Comparison of ENCODE assay signal across 23 cellular contexts in genomic region chr7:74059037-74059436, GRCh38. TPM values are rescaled to one million over a fixed set of nuclear protein-coding genes. Genes with fewer than 3 reads are reported as not detected.
A peak's percentile ranks its signal among the peaks of the same experiment; 100 is the strongest.
DNase-seq lines count a peak whose midpoint lies in the region; ATAC-seq, FAIRE-seq and TF ChIP-seq lines count a peak whose summit lies in the region.
"Had no signal": no experiment of that assay in that cellular context is flagged by ENCODE, and none has a peak within 500 bp of the region (broad histone marks: within the 10 kb centered on the region; RNA-seq: fewer than 3 reads in every experiment).

No MANE protein-coding gene starts in this region.

- TF ChIP-seq EP300 in K562 (IDR thresholded peaks at IDR 0.05; ENCODE audit: low read length), result no peak

- WGBS in K562 (ENCODE audit: insufficient coverage, low coverage, missing lambda C conversion rate), result 0% methylated on average over 2 of the region's 2 CpGs

- ATAC-seq in K562 (no peak), thoracic aorta (ENCODE audit: insufficient number of reproducible peaks, low FRiP score, low read depth) (no peak), omental fat pad (ENCODE audit: low FRiP score) (no peak)
- ATAC-seq in activated T-cell treated with anti-CD3 and anti-CD28 coated beads, Interleukin-2, amount 50 U/mL, for 72 hours (replicated peaks in 1 of 2), result no peak
- ATAC-seq: Panc1 had no signal

- H3K4me1 ChIP-seq in K562 (replicated peaks in 1 of 2; ENCODE audit: control insufficient read depth in 2 of 2, insufficient read depth in 2 of 2, low read length in 2 of 2) (peaks cover 0 to 23% of the 10 kb centered on the region in 2 experiments; a peak in 2 of 5 replicates), thoracic aorta (ENCODE audit: control insufficient read depth in 1 of 2, low read depth in 2 of 2) (peaks cover 14 to 77% of the 10 kb centered on the region in 2 donors)

- DNase-seq in K562 (ENCODE audit: extremely low read depth in 1 of 4, low spot score in 3 of 4) (no peak), immature natural killer cell (no peak), thoracic aorta (ENCODE audit: low spot score) (no peak), middle frontal gyrus (ENCODE audit: extremely low spot score, low spot score) (no peak), omental fat pad (ENCODE audit: low spot score) (no peak), CD1c-positive myeloid dendritic cell (ENCODE audit: extremely low spot score) (no peak)
- no peak for DNase-seq in activated T-cell treated with anti-CD3 and anti-CD28 coated beads, Interleukin-2, amount 50 U/mL, for 72 hours
- DNase-seq: CD4-positive, alpha-beta memory T cell; COR-L47; NCI-H1048; NCI-H1417; NCI-H1694; NCI-H2227 treated with DMSO at 0.1 percent for 48 hours; NCI-H69; SHP77 treated with DMSO at 0.1 percent for 48 hours had no signal

- H3K79me2 ChIP-seq in K562 (ENCODE audit: control insufficient read depth, insufficient read depth, low read length), result no peaks in the 10 kb centered on the region

- H4K20me1 ChIP-seq in K562 (replicated peaks; ENCODE audit: control insufficient read depth, insufficient read depth, low read length), result peaks cover 13% of the 10 kb centered on the region; the same call in 1 of the 2 replicates
- H4K20me1 ChIP-seq: BLaER1 had no signal

- H3K27ac Mint-ChIP-seq in immature natural killer cell, result peak overlapping the region in 4 of 6 donors; percentile 1 to 86 (median 76)
- H3K27ac Mint-ChIP-seq in activated T-cell treated with anti-CD3 and anti-CD28 coated beads, Interleukin-2, amount 50 U/mL, for 72 hours, result no peak overlapping the region

- peaks cover 7 to 10% (median 10%) of the 10 kb centered on the region in 3 donors for H3K27me3 Mint-ChIP-seq in immature natural killer cell (ENCODE audit: low read depth in 3 of 3)
- peaks cover 10% of the 10 kb centered on the region for H3K27me3 Mint-ChIP-seq in activated T-cell treated with anti-CD3 and anti-CD28 coated beads, Interleukin-2, amount 50 U/mL, for 72 hours (ENCODE audit: low read depth)

- no peak for TF ChIP-seq POLR2A in K562 (conservative IDR thresholded peaks at IDR 0.05)

- peak overlapping the region; percentile 54 for H3K27ac ChIP-seq in C4-2B
- no peak overlapping the region for H3K27ac ChIP-seq in K562 (ENCODE audit: extremely low read depth, low read depth, low read length)
- H3K27ac ChIP-seq in thoracic aorta, result peak overlapping the region; percentile 66 to 82
- H3K27ac ChIP-seq: BLaER1 had no signal

- no peaks in the 10 kb centered on the region for H3K9me1 ChIP-seq in K562 (ENCODE audit: control insufficient read depth, insufficient read depth, low read length)

- no peak overlapping the region for H3K4me3 Mint-ChIP-seq in immature natural killer cell
- H3K4me3 Mint-ChIP-seq in activated T-cell treated with anti-CD3 and anti-CD28 coated beads, Interleukin-2, amount 50 U/mL, for 72 hours, result no peak overlapping the region
- H3K4me3 Mint-ChIP-seq: CD4-positive, alpha-beta memory T cell; IgD-negative memory B cell had no signal

- H3K27me3 ChIP-seq in K562 (ENCODE audit: control insufficient read depth in 2 of 2, insufficient read depth in 2 of 2, low read length in 2 of 2), result peaks cover 33 to 66% of the 10 kb centered on the region in 2 experiments
- H3K27me3 ChIP-seq in thoracic aorta (replicated peaks; ENCODE audit: insufficient read depth), result no peaks in the 10 kb centered on the region
- H3K27me3 ChIP-seq: BLaER1 had no signal

- H3K4me2 ChIP-seq in K562 (ENCODE audit: insufficient read depth, low read length), result no peak overlapping the region
- H3K4me2 ChIP-seq: BLaER1 had no signal

- in situ Hi-C loops in K562 (cut with MboI), result no loop called here

- no peak for TF ChIP-seq CTCF in C4-2B (conservative IDR thresholded peaks at IDR 0.05)
- TF ChIP-seq CTCF in K562 (IDR thresholded peaks at IDR 0.05 in 2 of 3, conservative IDR thresholded peaks at IDR 0.05 in 1 of 3; ENCODE audit: insufficient read depth in 2 of 3, low read depth in 1 of 3, low read length in 3 of 3), result no peak
- TF ChIP-seq CTCF in thoracic aorta (IDR thresholded peaks at IDR 0.05), result no peak
- TF ChIP-seq CTCF in omental fat pad (IDR thresholded peaks at IDR 0.05), result no peak

- H3K36me3 ChIP-seq in K562 (ENCODE audit: control insufficient read depth, insufficient read depth, low read length) (no peaks in the 10 kb centered on the region), thoracic aorta (peaks cover 91% of the 10 kb centered on the region)
- H3K36me3 ChIP-seq: BLaER1 had no signal

- no peak overlapping the region for H3K9ac ChIP-seq in K562 (ENCODE audit: insufficient read depth in 1 of 2, low read depth in 2 of 2, low read length in 2 of 2)
- H3K9ac ChIP-seq: BLaER1 had no signal

- H3K9me3 ChIP-seq in K562 (replicated peaks; ENCODE audit: control insufficient read depth, insufficient read depth, low read depth, low read length), result no peaks in the 10 kb centered on the region
- no peaks in the 10 kb centered on the region for H3K9me3 ChIP-seq in thoracic aorta
- H3K9me3 ChIP-seq: BLaER1 had no signal

- no peak for FAIRE-seq in K562 (lab: Jason Lieb, UNC)
- FAIRE-seq: G401.6, H1 had no signal

- BruUV-seq in K562 (replicated peaks; lab: Mats Ljungman, UMichigan), result no TSS peak

- no peak overlapping the region for H3K4me3 ChIP-seq in K562
- no peak overlapping the region for H3K4me3 ChIP-seq in thoracic aorta
- H3K4me3 ChIP-seq: BLaER1 had no signal

- no peaks in the 10 kb centered on the region for H3K36me3 Mint-ChIP-seq in immature natural killer cell
- no peaks in the 10 kb centered on the region for H3K36me3 Mint-ChIP-seq in activated T-cell treated with anti-CD3 and anti-CD28 coated beads, Interleukin-2, amount 50 U/mL, for 72 hours (ENCODE audit: insufficient read depth in 2 of 2)
- H3K36me3 Mint-ChIP-seq: CD4-positive, alpha-beta memory T cell; IgD-negative memory B cell had no signal

- intact Hi-C loops in K562 (cut with micrococcal nuclease), result no loop called here

- H2AFZ ChIP-seq in K562 (ENCODE audit: low read depth, low read length), result no peak overlapping the region

- no peak for TF ChIP-seq RAD21 in K562 (CRISPR knock-in tag; conservative IDR thresholded peaks at IDR 0.05 in 1 of 2, IDR thresholded peaks at IDR 0.05 in 1 of 2)

- H3K9me3 Mint-ChIP-seq in immature natural killer cell, result no peaks in the 10 kb centered on the region
- no peaks in the 10 kb centered on the region for H3K9me3 Mint-ChIP-seq in activated T-cell treated with anti-CD3 and anti-CD28 coated beads, Interleukin-2, amount 50 U/mL, for 72 hours
- H3K9me3 Mint-ChIP-seq: CD4-positive, alpha-beta memory T cell; IgD-negative memory B cell had no signal

- peaks cover 8 to 20% of the 10 kb centered on the region in 2 donors for H3K4me1 Mint-ChIP-seq in immature natural killer cell
- no peaks in the 10 kb centered on the region for H3K4me1 Mint-ChIP-seq in activated T-cell treated with anti-CD3 and anti-CD28 coated beads, Interleukin-2, amount 50 U/mL, for 72 hours (ENCODE audit: low read depth)

- POLR2A ChIA-PET in K562 (lab: Yijun Ruan, JAX), result interaction anchor here (0.9 to 1.1 kb wide), 2 partner anchors 37 to 342 kb away, joined by 3 to 5 read pairs; no protein-coding TSS in a partner anchor

- CTCF ChIA-PET in K562 (lab: Yijun Ruan, JAX; ENCODE audit: low intra/inter-chr PET ratio), result no interaction called here

RNA-seq across cellular contexts. Expression of gene LIMK1, which starts 24.6 kb away (rescaled TPM):
- total RNA-seq in K562 (2011; cell fraction: chromatin; rRNA removed; ENCODE audit: low replicate concordance), result 23.2 and 66.1 TPM in 2 replicates
- total RNA-seq in K562 (2011; cell fraction: nucleolus; rRNA removed), result 28.6 and 29.9 TPM in 2 replicates
- 24.9 and 30.2 TPM in 2 replicates for total RNA-seq in K562 (2011; cell fraction: nucleoplasm; rRNA removed)
- total RNA-seq in K562 (2014; rRNA removed) (21.1 and 23.1 TPM in 2 replicates), K562 (2014; rRNA removed; fragmentation: Illumina TruSeq; extraction: Trizol) (5.1 and 6.4 TPM in 2 replicates), K562 (2015; rRNA removed; fragmentation: Illumina TruSeq; extraction: Trizol) (15.0 and 16.0 TPM in 2 replicates), K562 (2021) (29.0 and 30.0 TPM in 2 replicates), thoracic aorta (10 to 100 TPM; 19.7 to 19.9 TPM), omental fat pad (10 to 100 TPM; 10.4 to 31.0 (median 14.6) TPM)
- polyA plus RNA-seq in K562 (2011; rRNA removed) (14.3 and 17.7 TPM in 2 replicates), K562 (2014; fragmentation: Illumina TruSeq; extraction: Trizol) (24.5 and 36.9 TPM in 2 replicates), K562 (2014; fragmentation: Nextera tagmentation; extraction: Ambion mirVana) (under 1 TPM; 0.14 to 0.38 TPM), K562 (2014; rRNA removed) (15.9 and 18.1 TPM in 2 replicates), immature natural killer cell (10 to 100 TPM in 2 of 3 donors, 1 to 10 TPM in 1; 8.2 to 38.1 (median 18.8) TPM)
- 17.9 and 46.8 TPM in 2 replicates for polyA plus RNA-seq in K562 (2011; cell fraction: cytosol; rRNA removed)
- polyA plus RNA-seq in K562 (2011; cell fraction: nucleus; rRNA removed), result 22.4 and 50.0 TPM in 2 replicates
- 18.8 and 23.1 TPM in 2 replicates for polyA plus RNA-seq in K562 (2012)
- polyA minus RNA-seq in K562 (2011; rRNA and poly(A)+ RNA removed), result 6.9 and 18.5 TPM in 2 replicates
- 15.1 and 16.3 TPM in 2 replicates for polyA minus RNA-seq in K562 (2011; cell fraction: cytosol; rRNA and poly(A)+ RNA removed)
- 6.2 and 7.5 TPM in 2 replicates for polyA minus RNA-seq in K562 (2011; cell fraction: nucleus; rRNA and poly(A)+ RNA removed)
- total RNA-seq in activated T-cell treated with anti-CD3 and anti-CD28 coated beads, Interleukin-2, amount 50 U/mL, for 72 hours, result 10 to 100 TPM; 18.8 to 22.3 TPM

RNA-seq across cellular contexts. Expression of gene ELN, which starts 31.1 kb away (rescaled TPM):
- not detected in 2 replicates for total RNA-seq in K562 (2011; cell fraction: chromatin; rRNA removed; ENCODE audit: low replicate concordance)
- total RNA-seq in K562 (2011; cell fraction: nucleolus; rRNA removed), result not detected in 2 replicates
- total RNA-seq in K562 (2011; cell fraction: nucleoplasm; rRNA removed), result not detected in 2 replicates
- total RNA-seq in K562 (2014; rRNA removed) (not detected in 2 replicates), K562 (2014; rRNA removed; fragmentation: Illumina TruSeq; extraction: Trizol) (not detected in 2 replicates), K562 (2015; rRNA removed; fragmentation: Illumina TruSeq; extraction: Trizol) (not detected in 2 replicates), K562 (2021) (0.20 TPM in 2 replicates), thoracic aorta (1,000 to 10,000 TPM; 1,484 to 3,836 TPM), omental fat pad (100 to 1,000 TPM in 2 of 4 donors, 10 to 100 TPM in 2; 61.2 to 133 (median 83.8) TPM)
- polyA plus RNA-seq in K562 (2011; rRNA removed) (not detected in 2 replicates), K562 (2014; fragmentation: Illumina TruSeq; extraction: Trizol) (not detected in 2 replicates), K562 (2014; fragmentation: Nextera tagmentation; extraction: Ambion mirVana) (not detected), K562 (2014; rRNA removed) (not detected in 2 replicates), immature natural killer cell (not detected)
- polyA plus RNA-seq in K562 (2011; cell fraction: cytosol; rRNA removed), result 0.01 TPM in 1 of 2 replicates, not detected in the other
- not detected in 2 replicates for polyA plus RNA-seq in K562 (2011; cell fraction: nucleus; rRNA removed)
- 0.14 TPM in 1 of 2 replicates, not detected in the other for polyA plus RNA-seq in K562 (2012)
- polyA minus RNA-seq in K562 (2011; rRNA and poly(A)+ RNA removed), result not detected in 2 replicates
- polyA minus RNA-seq in K562 (2011; cell fraction: cytosol; rRNA and poly(A)+ RNA removed), result not detected in 2 replicates
- not detected in 2 replicates for polyA minus RNA-seq in K562 (2011; cell fraction: nucleus; rRNA and poly(A)+ RNA removed)
- not detected for total RNA-seq in activated T-cell treated with anti-CD3 and anti-CD28 coated beads, Interleukin-2, amount 50 U/mL, for 72 hours
- total RNA-seq: CD4-positive, alpha-beta memory T cell; NCI-H460; OCI-LY7 had no signal
- polyA plus RNA-seq: CD4-positive, alpha-beta memory T cell; IgD-negative memory B cell had no signal

Comparison
In these comparisons a context has a peak if more than half of its experiments do, and no peak if none do; other contexts are left out.
1. RNA of gene ELN, which starts 31.1 kb away (total RNA-seq): 1,484 to 3,836 TPM in thoracic aorta and 61.2 to 133 TPM in omental fat pad; 0.20 TPM in K562 and not detected in activated T-cell treated with anti-CD3 and anti-CD28 coated beads, Interleukin-2, amount 50 U/mL, for 72 hours; every median in the first group is over 10 times any median in the second.